In the genomic region with DNA sequence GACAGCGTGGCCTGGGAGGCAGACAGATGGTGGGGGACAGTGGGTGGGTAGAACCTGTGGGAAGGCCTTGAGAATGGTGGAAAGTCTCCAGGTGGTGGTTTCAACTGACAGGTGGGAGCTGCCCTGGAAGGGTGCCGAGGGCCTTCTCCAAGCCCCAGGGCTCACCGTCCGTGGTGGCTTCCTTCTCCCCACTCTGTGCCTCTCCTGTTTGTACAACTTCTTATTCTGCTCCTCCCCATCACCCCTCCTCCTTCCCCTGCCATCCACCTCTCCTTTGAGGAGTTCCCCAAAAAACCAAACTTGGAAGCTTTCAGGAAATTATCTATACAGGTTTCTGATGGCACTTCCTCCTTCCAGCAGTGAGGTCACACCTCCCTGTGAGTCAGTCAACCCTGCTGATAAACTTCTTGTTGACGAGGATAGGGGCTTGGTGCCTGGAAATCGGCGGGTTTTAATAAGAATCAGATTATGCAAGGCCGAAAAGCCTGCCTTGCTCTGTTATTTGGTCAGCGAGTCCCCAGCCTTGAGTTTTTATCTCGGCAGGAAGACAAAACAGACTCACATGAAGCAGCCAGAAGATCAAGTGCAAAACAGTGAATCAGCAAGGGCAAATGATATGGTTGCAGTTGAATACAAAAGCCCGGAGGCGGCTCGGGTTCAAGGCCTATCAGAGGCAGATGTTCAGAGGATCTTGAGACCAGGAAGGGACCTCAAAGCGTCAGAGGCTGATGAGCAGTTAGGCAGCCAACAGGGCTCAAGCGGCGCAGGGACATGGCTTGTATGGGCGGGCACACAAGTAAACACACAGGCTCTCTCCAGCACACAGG, we compare ENCODE assay signal across 8 cellular contexts. TPM values are rescaled to one million over a fixed set of nuclear protein-coding genes. Genes with fewer than 3 reads are reported as not detected.
DNase-seq lines count a peak whose midpoint lies in the region; ATAC-seq and TF ChIP-seq lines count a peak whose summit lies in the region.

No MANE protein-coding gene starts in this region.

- no peaks in the 10 kb centered on the region for H3K9me3 ChIP-seq in A673 (ENCODE audit: low read depth, low read length, poor library complexity, severe bottlenecking)
- no peaks in the 10 kb centered on the region for H3K9me3 ChIP-seq in adrenal gland (replicated peaks in 1 of 3)

- CTCF ChIA-PET in A673 (lab: Charles Lee) = no interaction called here

- no peaks in the 10 kb centered on the region for H3K36me3 ChIP-seq in A673 (ENCODE audit: insufficient read depth, low read length, poor library complexity, severe bottlenecking)
- H3K36me3 ChIP-seq in adrenal gland (replicated peaks in 1 of 2) = peaks cover 0 to 18% of the 10 kb centered on the region in 2 donors

- peak overlapping the region; percentile 73 for H3K27ac ChIP-seq in A673 (ENCODE audit: low read depth, low read length, poor library complexity, severe bottlenecking)
- peak overlapping the region; percentile 93 to 98 (median 95) for H3K27ac ChIP-seq in adrenal gland

- ATAC-seq in left lobe of liver (peak; percentile 63), GM21825 (IDR thresholded peaks at IDR 0.05; ENCODE audit: unreplicated experiment) (no peak), HG03469 (IDR thresholded peaks at IDR 0.05; ENCODE audit: unreplicated experiment) (no peak), HG03039 (IDR thresholded peaks at IDR 0.05; ENCODE audit: unreplicated experiment) (no peak)

- H3K4me3 ChIP-seq in A673 (ENCODE audit: low read depth, low read length, poor library complexity, severe bottlenecking) (no peak overlapping the region), adrenal gland (no peak overlapping the region)

- TF ChIP-seq CTCF in A673 (conservative IDR thresholded peaks at IDR 0.05; ENCODE audit: low read depth, low read length) (no peak), adrenal gland (IDR thresholded peaks at IDR 0.05) (no peak)

- POLR2A ChIA-PET in A673 (lab: Charles Lee; ENCODE audit: low non-redundant PET) = no interaction called here

- H3K27me3 ChIP-seq in A673 (replicated peaks; ENCODE audit: insufficient read depth, low read depth, low read length, poor library complexity) = no peaks in the 10 kb centered on the region
- H3K27me3 ChIP-seq in adrenal gland = no peaks in the 10 kb centered on the region

- 22 to 32% (median 24%) methylated on average over 17 of the region's 17 CpGs for whole genome bisulfite sequencing in adrenal gland, 4 donors

- DNase-seq in A673 (ENCODE audit: low spot score) = peak; percentile 67
- peak; percentile 76 to 83 for DNase-seq in Kasumi-1 (lab: John Stamatoyannopoulos, UW)
- DNase-seq in adrenal gland = peak; percentile 83 to 98 (median 97)
- no peak for DNase-seq in left lobe of liver (ENCODE audit: low spot score)
- DNase-seq in GOT3 (lab: John Stamatoyannopoulos, UW) = no peak

- peak; percentile 50 to 93 for TF ChIP-seq POLR2A in adrenal gland (IDR thresholded peaks at IDR 0.05)

- H3K4me1 ChIP-seq in A673 (ENCODE audit: insufficient read depth, low read length, poor library complexity, severe bottlenecking) (peaks cover 36% of the 10 kb centered on the region), adrenal gland (replicated peaks in 1 of 2) (peaks cover 48 to 65% of the 10 kb centered on the region in 2 donors)

- intact Hi-C loops in A673 (cut with micrococcal nuclease; ENCODE audit: unreplicated experiment) (no loop called here), adrenal gland (cut with DNase I) (no loop called here)

- BruUV-seq in A673 (replicated peaks; lab: Mats Ljungman, UMichigan) = no TSS peak

RNA-seq across cellular contexts. Expression of a gene that starts 9.5 kb away (rescaled TPM):
- total RNA-seq in A673 (2021) = 26.4 and 29.9 TPM in 2 replicates
- 100 to 1,000 TPM; 119 to 359 (median 144) TPM for total RNA-seq in adrenal gland
- 100 to 1,000 TPM; 210 to 265 (median 254) TPM for polyA plus RNA-seq in adrenal gland
- 7.3 TPM for total RNA-seq in left lobe of liver

RNA-seq across cellular contexts. Expression of a gene that starts 42.1 kb away (rescaled TPM):
- 31.2 and 38.4 TPM in 2 replicates for total RNA-seq in A673 (2021)
- total RNA-seq in adrenal gland = 10 to 100 TPM in 7 of 8 donors, 1 to 10 TPM in 1; 8.3 to 22.2 (median 18.8) TPM
- 10 to 100 TPM; 18.2 to 45.5 (median 22.4) TPM for polyA plus RNA-seq in adrenal gland
- 14.5 TPM for total RNA-seq in left lobe of liver

Comparison
In these comparisons a context has a peak if more than half of its experiments do, and no peak if none do; other contexts are left out.
1. DNase-seq: peak in A673 (single experiment), Kasumi-1 (2 of 2) and adrenal gland (7 of 7); none in left lobe of liver (single experiment) and GOT3 (single experiment).